In genomic region chr15:52090193-52090592, GRCh38 we compare ENCODE assay signal across 12 cellular contexts. TPM values are rescaled to one million over a fixed set of nuclear protein-coding genes. Genes with fewer than 3 reads are reported as not detected.
"Had no signal": no experiment of that assay in that cellular context is flagged by ENCODE, and none has a peak within 500 bp of the region (broad histone marks: within the 10 kb centered on the region; RNA-seq: fewer than 3 reads in every experiment).

No MANE protein-coding gene starts in this region.

- H3K4me3 Mint-ChIP-seq: HFFc6 had no signal

- H3K36me3 ChIP-seq: HAP-1 had no signal

- DNase-seq: GM23248, GOT3, H7, HFFc6, IMR-90, Karpas-422, KBM-7 had no signal

- H3K4me2 ChIP-seq: KMS-11 had no signal

- H3K4me3 ChIP-seq: GM23248, HAP-1 had no signal

- H3K4me1 ChIP-seq: HAP-1 had no signal

- H3K27ac ChIP-seq: GM23248, HL-60, KMS-11 had no signal

- H3K27ac Mint-ChIP-seq: HFFc6 had no signal

RNA-seq across cellular contexts. Expression of gene BCL2L10, which starts 22.4 kb away (rescaled TPM):
- total RNA-seq: GM23248, H4, H7, HT1080, IMR-90 had no signal
- polyA plus RNA-seq: GM23248, IMR-90 had no signal
